Comparison of ENCODE assay signal across 9 cellular contexts in the genomic region with DNA sequence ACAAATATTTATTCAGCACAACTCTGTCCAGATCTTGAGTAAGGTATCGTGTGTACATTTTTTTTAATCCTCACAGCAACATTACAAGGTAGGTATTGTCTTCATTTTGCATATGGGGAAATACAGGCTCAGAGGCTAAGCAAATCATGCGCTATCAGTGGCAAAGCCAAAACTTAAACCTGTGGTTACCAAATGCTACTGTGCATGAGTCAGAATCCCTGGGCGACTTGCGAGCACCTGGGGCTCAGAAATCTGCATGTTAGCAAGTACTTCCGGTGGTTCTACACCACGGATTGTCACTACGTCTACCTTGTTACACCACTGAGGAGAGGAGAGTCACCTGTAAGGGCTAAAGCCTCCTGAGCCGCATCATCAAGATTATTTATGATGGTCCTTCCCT. TPM values are rescaled to one million over a fixed set of nuclear protein-coding genes. Genes with fewer than 3 reads are reported as not detected.
DNase-seq lines count a peak whose midpoint lies in the region; ATAC-seq and TF ChIP-seq lines count a peak whose summit lies in the region.
"Had no signal": no experiment of that assay in that cellular context is flagged by ENCODE, and none has a peak within 500 bp of the region (broad histone marks: within the 10 kb centered on the region; RNA-seq: fewer than 3 reads in every experiment).

No MANE protein-coding gene starts in this region.

- DNase-seq in GM19240 (ENCODE audit: insufficient read length, low spot score): peak; percentile 50
- DNase-seq in activated CD4-positive, alpha-beta T cell treated with anti-CD3 and anti-CD28 coated beads, Interleukin-2, amount 50 U/mL, for 4 hours: peak; percentile 63 to 64
- DNase-seq in left lung: no peak
- DNase-seq in DMS79 treated with DMSO at 0.1 percent for 48 hours (lab: John Stamatoyannopoulos, UW): no peak
- DNase-seq in left ventricle myocardium inferior: no peak
- no peak for DNase-seq in NCI-H187 treated with DMSO at 0.1 percent for 48 hours (lab: John Stamatoyannopoulos, UW)
- DNase-seq in HPDE6-E6E7 (ENCODE audit: extremely low spot score): no peak

- ATAC-seq in HG03108 (IDR thresholded peaks at IDR 0.05; ENCODE audit: unreplicated experiment) (peak; percentile 98), left lung (peak; percentile 34)

- intact Hi-C loops in left lung (cut with DNase I) (no loop called here), left ventricle myocardium inferior (cut with micrococcal nuclease) (no loop called here)

- H3K4me1 ChIP-seq in left lung: no peaks in the 10 kb centered on the region
- H3K4me1 ChIP-seq in left ventricle myocardium inferior: no peaks in the 10 kb centered on the region

- TF ChIP-seq CTCF in left lung (IDR thresholded peaks at IDR 0.05): no peak
- TF ChIP-seq CTCF in left ventricle myocardium inferior (IDR thresholded peaks at IDR 0.05; ENCODE audit: borderline replicate concordance): no peak

- no peak overlapping the region for H3K27ac ChIP-seq in left lung
- no peak overlapping the region for H3K27ac ChIP-seq in left ventricle myocardium inferior (replicated peaks)

- H3K36me3 ChIP-seq in left lung (peaks cover 0 to 100% of the 10 kb centered on the region in 2 donors), left ventricle myocardium inferior (no peaks in the 10 kb centered on the region)

- H3K4me3 ChIP-seq in left lung (no peak overlapping the region), left ventricle myocardium inferior (no peak overlapping the region)

- no peaks in the 10 kb centered on the region for H3K9me3 ChIP-seq in left lung
- no peaks in the 10 kb centered on the region for H3K9me3 ChIP-seq in left ventricle myocardium inferior (replicated peaks)

- H3K27me3 ChIP-seq in left lung: no peaks in the 10 kb centered on the region
- H3K27me3 ChIP-seq in left ventricle myocardium inferior (ENCODE audit: low read depth): peaks cover 34% of the 10 kb centered on the region

RNA-seq across cellular contexts. Expression of a gene that starts 21.3 kb away (rescaled TPM):
- total RNA-seq in left lung (not detected), left ventricle myocardium inferior (1.0 TPM)
- total RNA-seq: temporal lobe had no signal

RNA-seq across cellular contexts. Expression of a gene that starts 43.5 kb away (rescaled TPM):
- total RNA-seq in left lung (100 to 1,000 TPM in 1 of 2 donors, 10 to 100 TPM in 1; 37.3 to 110 TPM), left ventricle myocardium inferior (3.9 TPM)

Comparison
In these comparisons a context has a peak if more than half of its experiments do, and no peak if none do; other contexts are left out.
1. DNase-seq: peak in GM19240 (single experiment) and activated CD4-positive, alpha-beta T cell treated with anti-CD3 and anti-CD28 coated beads, Interleukin-2, amount 50 U/mL, for 4 hours (2 of 2); none in left lung (0 of 2), DMS79 treated with DMSO at 0.1 percent for 48 hours (single experiment), left ventricle myocardium inferior (single experiment), NCI-H187 treated with DMSO at 0.1 percent for 48 hours (single experiment) and HPDE6-E6E7 (single experiment).